ENCODE assay signal across 14 cellular contexts in genomic region chr20:17844133-17844429, GRCh38.
DNase-seq lines count a peak whose midpoint lies in the region; ATAC-seq, FAIRE-seq and TF ChIP-seq lines count a peak whose summit lies in the region.
"Had no signal": no experiment of that assay in that cellular context is flagged by ENCODE, and none has a peak within 500 bp of the region (broad histone marks: within the 10 kb centered on the region; RNA-seq: fewer than 3 reads in every experiment).

No MANE protein-coding gene starts in this region.

- peak overlapping the region; percentile 13 to 48 for H3K27ac Mint-ChIP-seq in natural killer cell treated with Interleukin-12 subunit alpha and Interleukin-12 subunit beta and Interleukin-15 and Interleukin-18, amount 100 ng/mL, for 72 hours
- H3K27ac Mint-ChIP-seq: activated naive CD4-positive, alpha-beta T cell treated with anti-CD3 and anti-CD28 coated beads, Interleukin-2, amount 50 U/mL, for 24 hours had no signal

- H3K27me3 ChIP-seq in HepG2 (ENCODE audit: control insufficient read depth in 1 of 2, insufficient read depth in 2 of 2, low read length in 2 of 2) = peaks cover 8 to 18% of the 10 kb centered on the region in 2 experiments; a peak in 3 of 5 replicates
- no peaks in the 10 kb centered on the region for H3K27me3 ChIP-seq in right lobe of liver
- no peaks in the 10 kb centered on the region for H3K27me3 ChIP-seq in mammary epithelial cell (ENCODE audit: insufficient read depth, low read length)
- no peaks in the 10 kb centered on the region for H3K27me3 ChIP-seq in Peyer's patch
- H3K27me3 ChIP-seq in mesendoderm (ENCODE audit: insufficient read depth, low read length, poor library complexity) = no peaks in the 10 kb centered on the region
- H3K27me3 ChIP-seq: BE2C had no signal

- ATAC-seq in HepG2 = no peak
- no peak for ATAC-seq in right lobe of liver
- no peak for ATAC-seq in natural killer cell treated with Interleukin-12 subunit alpha and Interleukin-12 subunit beta and Interleukin-15 and Interleukin-18, amount 100 ng/mL, for 72 hours
- no peak for ATAC-seq in GM21717 (IDR thresholded peaks at IDR 0.05; ENCODE audit: unreplicated experiment)
- ATAC-seq in GM21423 (IDR thresholded peaks at IDR 0.05; ENCODE audit: unreplicated experiment) = no peak

- H3K4ac ChIP-seq in mesendoderm (ENCODE audit: low read depth, low read length) = no peak overlapping the region

- H3K4me3 Mint-ChIP-seq in natural killer cell treated with Interleukin-12 subunit alpha and Interleukin-12 subunit beta and Interleukin-15 and Interleukin-18, amount 100 ng/mL, for 72 hours = peak overlapping the region; percentile 44
- H3K4me3 Mint-ChIP-seq: activated naive CD4-positive, alpha-beta T cell treated with anti-CD3 and anti-CD28 coated beads, Interleukin-2, amount 50 U/mL, for 24 hours had no signal

- H3K9me3 ChIP-seq in HepG2 (ENCODE audit: low read length) (no peaks in the 10 kb centered on the region; the same call in 1 of the 2 replicates), right lobe of liver (no peaks in the 10 kb centered on the region), mammary epithelial cell (replicated peaks; ENCODE audit: insufficient read depth, low read length) (peaks cover 9% of the 10 kb centered on the region), Peyer's patch (no peaks in the 10 kb centered on the region)
- H3K9me3 ChIP-seq: BE2C had no signal

- no peak for TF ChIP-seq POLR2A in HepG2 (IDR thresholded peaks at IDR 0.05; ENCODE audit: insufficient read depth in 1 of 2, low read depth in 2 of 2, low read length in 2 of 2)
- no peak for TF ChIP-seq POLR2A in right lobe of liver (IDR thresholded peaks at IDR 0.05)
- no peak for TF ChIP-seq POLR2A in Peyer's patch (IDR thresholded peaks at IDR 0.05)

- FAIRE-seq in HepG2 (lab: Jason Lieb, UNC) = no peak

- H3K27me3 Mint-ChIP-seq in natural killer cell treated with Interleukin-12 subunit alpha and Interleukin-12 subunit beta and Interleukin-15 and Interleukin-18, amount 100 ng/mL, for 72 hours = no peaks in the 10 kb centered on the region

- no peak overlapping the region for H2BK120ac ChIP-seq in mesendoderm (ENCODE audit: low read depth, low read length)

- H3K79me2 ChIP-seq in HepG2 (ENCODE audit: insufficient read depth, low read length) (no peaks in the 10 kb centered on the region), mammary epithelial cell (ENCODE audit: insufficient read depth, low read length) (peaks cover 65% of the 10 kb centered on the region), mesendoderm (ENCODE audit: control insufficient read depth, insufficient read depth, low read length) (no peaks in the 10 kb centered on the region)

- no peak overlapping the region for H2AK5ac ChIP-seq in mesendoderm (ENCODE audit: low read length)

- H2BK15ac ChIP-seq in mesendoderm (replicated peaks; ENCODE audit: low read depth) = no peak overlapping the region

- H3K56ac ChIP-seq in mesendoderm (ENCODE audit: low read length) = no peak overlapping the region

- POLR2A ChIA-PET in HepG2 (lab: Yijun Ruan, JAX) = interaction anchor here (0.9 to 9.9 kb wide), 5 partner anchors 9 to 162 kb away, joined by 3 to 164 read pairs (median 15); partner anchors contain the start of gene RRBP1

- no peaks in the 10 kb centered on the region for H3K9me3 Mint-ChIP-seq in natural killer cell treated with Interleukin-12 subunit alpha and Interleukin-12 subunit beta and Interleukin-15 and Interleukin-18, amount 100 ng/mL, for 72 hours
- H3K9me3 Mint-ChIP-seq: activated naive CD4-positive, alpha-beta T cell treated with anti-CD3 and anti-CD28 coated beads, Interleukin-2, amount 50 U/mL, for 24 hours; nephron had no signal

- CTCF ChIA-PET in HepG2 (lab: Yijun Ruan, JAX; ENCODE audit: low intra/inter-chr PET ratio, low total read pairs) = no interaction called here
- CTCF ChIA-PET in mammary epithelial cell (lab: Charles Lee; ENCODE audit: low non-redundant PET) = no interaction called here

- peaks cover 37 to 44% of the 10 kb centered on the region in 2 donors for H3K4me1 Mint-ChIP-seq in natural killer cell treated with Interleukin-12 subunit alpha and Interleukin-12 subunit beta and Interleukin-15 and Interleukin-18, amount 100 ng/mL, for 72 hours (ENCODE audit: low read depth in 2 of 2)
- H3K4me1 Mint-ChIP-seq: activated naive CD4-positive, alpha-beta T cell treated with anti-CD3 and anti-CD28 coated beads, Interleukin-2, amount 50 U/mL, for 24 hours had no signal

- in situ Hi-C loops in HepG2 (cut with HindIII; ENCODE audit: extremely low pct_ligation_motif_present, low pct_unique_long_range_greater_than_20kb) (no loop called here), mammary epithelial cell (cut with MboI; ENCODE audit: low sequenced_read_pairs in 2 of 2) (no loop called here)

- no peaks in the 10 kb centered on the region for H4K20me1 ChIP-seq in HepG2 (ENCODE audit: insufficient read depth, low read length)
- no peaks in the 10 kb centered on the region for H4K20me1 ChIP-seq in mammary epithelial cell (ENCODE audit: insufficient read depth, low read length)

- BruUV-seq in HepG2 (replicated peaks; lab: Mats Ljungman, UMichigan) (no TSS peak), mammary epithelial cell (replicated peaks; lab: Mats Ljungman, UMichigan) (no TSS peak)

- H3K4me1 ChIP-seq in HepG2 (ENCODE audit: insufficient read depth, low read length) (peaks cover 76% of the 10 kb centered on the region), right lobe of liver (no peaks in the 10 kb centered on the region), mammary epithelial cell (ENCODE audit: insufficient read depth, low read length) (peaks cover 54% of the 10 kb centered on the region), Peyer's patch (peaks cover 0 to 26% (median 11%) of the 10 kb centered on the region in 4 donors), mesendoderm (ENCODE audit: control insufficient read depth, low read depth, low read length) (no peaks in the 10 kb centered on the region)
- H3K4me1 ChIP-seq: BE2C had no signal

- H3K23ac ChIP-seq in mesendoderm (ENCODE audit: low read length) = no peak overlapping the region

- no peak overlapping the region for H3K4me3 ChIP-seq in HepG2 (replicated peaks in 1 of 3; ENCODE audit: insufficient read depth in 1 of 3, low read depth in 2 of 3, low read length in 3 of 3)
- H3K4me3 ChIP-seq in right lobe of liver = no peak overlapping the region
- no peak overlapping the region for H3K4me3 ChIP-seq in mammary epithelial cell (replicated peaks in 1 of 3; ENCODE audit: insufficient read depth in 1 of 3, low read depth in 2 of 3, low read length in 3 of 3)
- no peak overlapping the region for H3K4me3 ChIP-seq in Peyer's patch
- no peak overlapping the region for H3K4me3 ChIP-seq in mesendoderm (ENCODE audit: low read length)

- TF ChIP-seq EP300 in HepG2 (IDR thresholded peaks at IDR 0.05; ENCODE audit: low read depth in 2 of 2, low read length in 2 of 2) (no peak), HepG2 (CRISPR knock-in tag; IDR thresholded peaks at IDR 0.05; ENCODE audit: borderline replicate concordance) (no peak)

- no peak overlapping the region for H4K8ac ChIP-seq in mesendoderm (ENCODE audit: low read depth, low read length)

- no peak overlapping the region for H3K9ac ChIP-seq in HepG2 (ENCODE audit: insufficient read depth, low read depth, low read length)
- no peak overlapping the region for H3K9ac ChIP-seq in mammary epithelial cell (ENCODE audit: insufficient read depth, low read length)
- no peak overlapping the region for H3K9ac ChIP-seq in mesendoderm (ENCODE audit: low read length)

- TF ChIP-seq RAD21 in HepG2 (CRISPR knock-in tag; IDR thresholded peaks at IDR 0.05) = no peak

- TF ChIP-seq CTCF in HepG2 (CRISPR knock-in tag; IDR thresholded peaks at IDR 0.05) = no peak
- no peak for TF ChIP-seq CTCF in right lobe of liver (IDR thresholded peaks at IDR 0.05)
- no peak for TF ChIP-seq CTCF in mammary epithelial cell (conservative IDR thresholded peaks at IDR 0.05 in 1 of 2, IDR thresholded peaks at IDR 0.05 in 1 of 2; ENCODE audit: extremely low read depth in 1 of 2, insufficient read depth in 1 of 2, low read depth in 1 of 2, low read length in 2 of 2)
- no peak for TF ChIP-seq CTCF in Peyer's patch (IDR thresholded peaks at IDR 0.05)

- H3K79me1 ChIP-seq in mesendoderm (ENCODE audit: low read length) = no peaks in the 10 kb centered on the region

- dilution Hi-C loops in mammary epithelial cell (cut with HindIII; ENCODE audit: low sequenced_read_pairs) = no loop called here

- H3K36me3 Mint-ChIP-seq in natural killer cell treated with Interleukin-12 subunit alpha and Interleukin-12 subunit beta and Interleukin-15 and Interleukin-18, amount 100 ng/mL, for 72 hours = no peaks in the 10 kb centered on the region
- H3K36me3 Mint-ChIP-seq: activated naive CD4-positive, alpha-beta T cell treated with anti-CD3 and anti-CD28 coated beads, Interleukin-2, amount 50 U/mL, for 24 hours had no signal

- H3K27ac ChIP-seq in HepG2 (ENCODE audit: extremely low read length, insufficient read depth, low read length) (no peak overlapping the region), right lobe of liver (no peak overlapping the region), mammary epithelial cell (ENCODE audit: insufficient read depth, low read depth, low read length) (peak overlapping the region; percentile 50), Peyer's patch (peak overlapping the region in 2 of 4 donors; percentile 66 to 68), mesendoderm (ENCODE audit: low read depth, low read length) (no peak overlapping the region)
- H3K27ac ChIP-seq: VCaP had no signal

- H4K5ac ChIP-seq in mesendoderm (ENCODE audit: low read length) = no peak overlapping the region

- H3K18ac ChIP-seq in mesendoderm (ENCODE audit: low read length) = no peak overlapping the region

- H2AFZ ChIP-seq in HepG2 (ENCODE audit: low read length) = no peak overlapping the region
- H2AFZ ChIP-seq in mammary epithelial cell (ENCODE audit: low read depth, low read length) = no peak overlapping the region

- H3K4me2 ChIP-seq in HepG2 (ENCODE audit: low read depth, low read length) (peak overlapping the region; percentile 60; the same call in 1 of the 2 replicates), mammary epithelial cell (ENCODE audit: insufficient read depth, low read depth, low read length) (no peak overlapping the region), mesendoderm (ENCODE audit: low read length) (no peak overlapping the region)

- H3K36me3 ChIP-seq in HepG2 (replicated peaks in 1 of 2; ENCODE audit: control insufficient read depth in 1 of 2, insufficient read depth in 2 of 2, low read length in 2 of 2) (no peaks in the 10 kb centered on the region), right lobe of liver (no peaks in the 10 kb centered on the region), mammary epithelial cell (ENCODE audit: insufficient read depth, low read length) (no peaks in the 10 kb centered on the region), Peyer's patch (no peaks in the 10 kb centered on the region), mesendoderm (ENCODE audit: control insufficient read depth, insufficient read depth, low read length) (no peaks in the 10 kb centered on the region)
- H3K36me3 ChIP-seq: BE2C had no signal

- 100% methylated on average over 1 of the region's 1 CpG for WGBS in HepG2 (ENCODE audit: low lambda C conversion rate)
- WGBS in right lobe of liver (ENCODE audit: insufficient coverage, low coverage, low lambda C conversion rate, missing lambda C conversion rate) = 100% methylated on average over 1 of the region's 1 CpG
- WGBS in mammary epithelial cell (ENCODE audit: low coverage, missing lambda C conversion rate) = 91% methylated on average over 1 of the region's 1 CpG
- WGBS in mesendoderm (ENCODE audit: extremely low coverage, insufficient coverage, low lambda C conversion rate) = no CpG with 5 or more reads among the region's 1 CpG

- H2BK5ac ChIP-seq in mesendoderm (ENCODE audit: low read length) = no peak overlapping the region

- DNase-seq in HepG2 (ENCODE audit: low spot score) (no peak), right lobe of liver (no peak), mammary epithelial cell (no peak), Peyer's patch (no peak), mesendoderm (no peak)
- DNase-seq in natural killer cell treated with Interleukin-12 subunit alpha and Interleukin-12 subunit beta and Interleukin-15 and Interleukin-18, amount 100 ng/mL, for 72 hours (ENCODE audit: low spot score) = no peak
- DNase-seq: BE2C; NCI-H1048; NK-92 treated with Interleukin-12 subunit alpha and Interleukin-12 subunit beta, amount 100 ng/mL, for 24 hours had no signal

- intact Hi-C loops in HepG2 (cut with micrococcal nuclease; ENCODE audit: unreplicated experiment) (no loop called here), right lobe of liver (cut with DNase I) (no loop called here), mammary epithelial cell (cut with micrococcal nuclease) (no loop called here)
